ENCODE assay signal across 1 cellular context in the genomic region with DNA sequence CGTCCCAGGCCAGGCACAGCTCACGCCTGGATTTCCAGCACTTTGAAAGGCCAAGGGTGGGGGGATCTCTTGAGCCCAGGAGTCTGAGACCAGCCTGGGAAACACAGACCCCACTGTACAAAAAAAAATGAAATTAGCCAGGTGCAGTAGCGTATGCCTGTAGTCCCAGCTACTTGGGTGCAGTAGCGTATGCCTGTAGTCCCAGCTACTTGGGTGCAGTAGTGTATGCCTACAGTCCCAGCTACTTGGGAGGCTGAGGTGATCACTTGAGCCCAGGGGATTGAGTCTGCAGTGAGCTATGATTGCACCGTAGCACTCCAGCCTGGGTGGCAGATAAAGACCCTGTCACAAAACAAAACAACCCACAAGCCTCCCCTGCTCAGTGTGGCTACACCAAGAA.
TF ChIP-seq lines count a peak whose summit lies in the region.

No MANE protein-coding gene starts in this region.

TF ChIP-seq in GM12878, 131 proteins besides CTCF, POLR2A, EP300 and RAD21:
- TF ChIP-seq SIN3A (IDR thresholded peaks at IDR 0.05; ENCODE audit: low read depth, low read length): no peak
- TF ChIP-seq IRF4 (IDR thresholded peaks at IDR 0.05; ENCODE audit: low read depth, low read length): 0 out of 2 replicates have a peak, but pooled peaks have one; percentile 0
- no peak for TF ChIP-seq BHLHE40 (IDR thresholded peaks at IDR 0.05; ENCODE audit: borderline replicate concordance in 1 of 2, low read depth in 2 of 2, low read length in 1 of 2)
- peak; percentile 59; the same call in 1 of the 2 replicates for TF ChIP-seq POLR2AphosphoS2 (IDR thresholded peaks at IDR 0.05; ENCODE audit: low read depth, low read length)
- no peak for TF ChIP-seq CHD2 (IDR thresholded peaks at IDR 0.05; ENCODE audit: borderline replicate concordance, low read depth, low read length)
- TF ChIP-seq RBBP5 (conservative IDR thresholded peaks at IDR 0.05): no peak
- TF ChIP-seq, protein P1, sequence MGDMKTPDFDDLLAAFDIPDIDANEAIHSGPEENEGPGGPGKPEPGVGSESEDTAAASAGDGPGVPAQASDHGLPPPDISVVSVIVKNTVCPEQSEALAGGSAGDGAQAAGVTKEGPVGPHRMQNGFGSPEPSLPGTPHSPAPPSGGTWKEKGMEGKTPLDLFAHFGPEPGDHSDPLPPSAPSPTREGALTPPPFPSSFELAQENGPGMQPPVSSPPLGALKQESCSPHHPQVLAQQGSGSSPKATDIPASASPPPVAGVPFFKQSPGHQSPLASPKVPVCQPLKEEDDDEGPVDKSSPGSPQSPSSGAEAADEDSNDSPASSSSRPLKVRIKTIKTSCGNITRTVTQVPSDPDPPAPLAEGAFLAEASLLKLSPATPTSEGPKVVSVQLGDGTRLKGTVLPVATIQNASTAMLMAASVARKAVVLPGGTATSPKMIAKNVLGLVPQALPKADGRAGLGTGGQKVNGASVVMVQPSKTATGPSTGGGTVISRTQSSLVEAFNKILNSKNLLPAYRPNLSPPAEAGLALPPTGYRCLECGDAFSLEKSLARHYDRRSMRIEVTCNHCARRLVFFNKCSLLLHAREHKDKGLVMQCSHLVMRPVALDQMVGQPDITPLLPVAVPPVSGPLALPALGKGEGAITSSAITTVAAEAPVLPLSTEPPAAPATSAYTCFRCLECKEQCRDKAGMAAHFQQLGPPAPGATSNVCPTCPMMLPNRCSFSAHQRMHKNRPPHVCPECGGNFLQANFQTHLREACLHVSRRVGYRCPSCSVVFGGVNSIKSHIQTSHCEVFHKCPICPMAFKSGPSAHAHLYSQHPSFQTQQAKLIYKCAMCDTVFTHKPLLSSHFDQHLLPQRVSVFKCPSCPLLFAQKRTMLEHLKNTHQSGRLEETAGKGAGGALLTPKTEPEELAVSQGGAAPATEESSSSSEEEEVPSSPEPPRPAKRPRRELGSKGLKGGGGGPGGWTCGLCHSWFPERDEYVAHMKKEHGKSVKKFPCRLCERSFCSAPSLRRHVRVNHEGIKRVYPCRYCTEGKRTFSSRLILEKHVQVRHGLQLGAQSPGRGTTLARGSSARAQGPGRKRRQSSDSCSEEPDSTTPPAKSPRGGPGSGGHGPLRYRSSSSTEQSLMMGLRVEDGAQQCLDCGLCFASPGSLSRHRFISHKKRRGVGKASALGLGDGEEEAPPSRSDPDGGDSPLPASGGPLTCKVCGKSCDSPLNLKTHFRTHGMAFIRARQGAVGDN (IDR thresholded peaks at IDR 0.05): no peak
- TF ChIP-seq KAT2A (conservative IDR thresholded peaks at IDR 0.05; ENCODE audit: control insufficient read depth, low read depth, low read length): no peak
- peak; percentile 67 for TF ChIP-seq POLR2AphosphoS5 (IDR thresholded peaks at IDR 0.05; ENCODE audit: low read length)
- peak; percentile 62; the same call in 1 of the 2 replicates for TF ChIP-seq MTA3 (IDR thresholded peaks at IDR 0.05; ENCODE audit: borderline replicate concordance, low read length)
- no peak for TF ChIP-seq TCF12 (IDR thresholded peaks at IDR 0.05; ENCODE audit: low read depth, low read length)
